ENCODE assay signal across 22 cellular contexts in genomic region chr12:15122349-15122748, GRCh38.
DNase-seq lines count a peak whose midpoint lies in the region; ATAC-seq and TF ChIP-seq lines count a peak whose summit lies in the region.
"Had no signal": no experiment of that assay in that cellular context is flagged by ENCODE, and none has a peak within 500 bp of the region (broad histone marks: within the 10 kb centered on the region; RNA-seq: fewer than 3 reads in every experiment).

No MANE protein-coding gene starts in this region.

- H3K9ac ChIP-seq in liver (ENCODE audit: low read depth in 1 of 2, low read length in 2 of 2), result no peak overlapping the region
- H3K9ac ChIP-seq: GM23248 had no signal

- H3K27ac Mint-ChIP-seq in osteocyte (ENCODE audit: unreplicated experiment), result peak overlapping the region; percentile 67
- no peak overlapping the region for H3K27ac Mint-ChIP-seq in glutamatergic neuron (ENCODE audit: unreplicated experiment)
- H3K27ac Mint-ChIP-seq in activated CD8-positive, alpha-beta memory T cell treated with anti-CD3 and anti-CD28 coated beads, Interleukin-2, amount 10 ng/mL, durations not matched to agents 7 days and 5 days, result no peak overlapping the region
- H3K27ac Mint-ChIP-seq: activated CD4-positive, alpha-beta memory T cell treated with anti-CD3 and anti-CD28 coated beads, Interleukin-2, amount 10 ng/mL, durations not matched to agents 7 days and 5 days; activated naive CD8-positive, alpha-beta T cell had no signal

- DNase-seq in right lobe of liver (no peak), fibroblast of mammary gland (ENCODE audit: low read depth) (peak; percentile 4), osteocyte (ENCODE audit: extremely low spot score, unreplicated experiment) (no peak), glutamatergic neuron (no peak), head of caudate nucleus (no peak)
- DNase-seq in activated CD8-positive, alpha-beta memory T cell treated with anti-CD3 and anti-CD28 coated beads, Interleukin-2, amount 10 ng/mL, durations not matched to agents 7 days and 5 days, result no peak
- DNase-seq: activated CD4-positive, alpha-beta memory T cell treated with anti-CD3 and anti-CD28 coated beads, Interleukin-2, amount 10 ng/mL, durations not matched to agents 7 days and 5 days; activated T-cell treated with anti-CD3 and anti-CD28 coated beads, Interleukin-2, amount 50 U/mL, for 48 hours; body of pancreas; C1 segment of cervical spinal cord; cortex of kidney; EL; GM23248; Kasumi-1; NCI-H524; SHP77; stimulated activated CD4-positive, alpha-beta T cell treated with anti-CD3 and anti-CD28 coated beads, Interleukin-2, amount 100 ng/mL, for 24 hours; stimulated activated naive CD4-positive, alpha-beta T cell treated with Interleukin-2 at 50 U/mL for 16 hours; trophoblast cell had no signal

- TF ChIP-seq CTCF in liver (IDR thresholded peaks at IDR 0.05; ENCODE audit: low read depth, low read length, missing input control) (no peak), right lobe of liver (IDR thresholded peaks at IDR 0.05) (no peak), fibroblast of mammary gland (conservative IDR thresholded peaks at IDR 0.05; ENCODE audit: control insufficient read depth, insufficient read depth, low read depth, low read length) (no peak), osteocyte (IDR thresholded peaks at IDR 0.05) (no peak), glutamatergic neuron (IDR thresholded peaks at IDR 0.05; ENCODE audit: partially characterized antibody, unreplicated experiment) (no peak)

- no peak for TF ChIP-seq POLR2A in right lobe of liver (IDR thresholded peaks at IDR 0.05)

- intact Hi-C loops in right lobe of liver (cut with DNase I) (no loop called here), head of caudate nucleus (cut with DNase I) (no loop called here)

- WGBS in liver, result 68% methylated on average over 4 of the region's 4 CpGs
- WGBS in right lobe of liver (ENCODE audit: insufficient coverage, low coverage, low lambda C conversion rate, missing lambda C conversion rate), result 45% methylated on average over 4 of the region's 4 CpGs

- ATAC-seq in right lobe of liver, result no peak
- ATAC-seq in GM19328 (IDR thresholded peaks at IDR 0.05; ENCODE audit: unreplicated experiment), result no peak
- no peak for ATAC-seq in activated CD8-positive, alpha-beta memory T cell treated with anti-CD3 and anti-CD28 coated beads, Interleukin-2, amount 10 ng/mL, durations not matched to agents 7 days and 5 days
- ATAC-seq: body of pancreas had no signal

- H3K4me1 ChIP-seq in liver (ENCODE audit: control insufficient read depth in 4 of 4, insufficient read depth in 4 of 4, low read length in 3 of 4) (no peaks in the 10 kb centered on the region), right lobe of liver (no peaks in the 10 kb centered on the region)
- H3K4me1 ChIP-seq: body of pancreas had no signal

- no peaks in the 10 kb centered on the region for H3K9me3 ChIP-seq in liver (ENCODE audit: control insufficient read depth in 4 of 4, low read length in 3 of 4)
- H3K9me3 ChIP-seq in right lobe of liver, result no peaks in the 10 kb centered on the region
- H3K9me3 ChIP-seq: body of pancreas had no signal

- H3K36me3 Mint-ChIP-seq in osteocyte (ENCODE audit: unreplicated experiment), result peaks cover 37% of the 10 kb centered on the region
- no peaks in the 10 kb centered on the region for H3K36me3 Mint-ChIP-seq in glutamatergic neuron (ENCODE audit: unreplicated experiment)
- no peaks in the 10 kb centered on the region for H3K36me3 Mint-ChIP-seq in activated CD8-positive, alpha-beta memory T cell treated with anti-CD3 and anti-CD28 coated beads, Interleukin-2, amount 10 ng/mL, durations not matched to agents 7 days and 5 days
- H3K36me3 Mint-ChIP-seq: activated naive CD8-positive, alpha-beta T cell had no signal

- no peak overlapping the region for H3K4me3 ChIP-seq in liver (ENCODE audit: low read depth in 1 of 3, low read length in 3 of 3)
- H3K4me3 ChIP-seq in right lobe of liver, result no peak overlapping the region
- H3K4me3 ChIP-seq in fibroblast of mammary gland (ENCODE audit: control insufficient read depth, low read depth, low read length), result no peak overlapping the region
- H3K4me3 ChIP-seq: body of pancreas, GM23248 had no signal

- H3K4me1 Mint-ChIP-seq in osteocyte (ENCODE audit: unreplicated experiment) (peaks cover 42% of the 10 kb centered on the region), glutamatergic neuron (ENCODE audit: low read depth, unreplicated experiment) (no peaks in the 10 kb centered on the region)
- H3K4me1 Mint-ChIP-seq in activated CD8-positive, alpha-beta memory T cell treated with anti-CD3 and anti-CD28 coated beads, Interleukin-2, amount 10 ng/mL, durations not matched to agents 7 days and 5 days, result no peaks in the 10 kb centered on the region
- H3K4me1 Mint-ChIP-seq: activated CD4-positive, alpha-beta memory T cell treated with anti-CD3 and anti-CD28 coated beads, Interleukin-2, amount 10 ng/mL, durations not matched to agents 7 days and 5 days had no signal

- no peaks in the 10 kb centered on the region for H3K27me3 ChIP-seq in liver (ENCODE audit: control insufficient read depth in 4 of 4, insufficient read depth in 4 of 4, low read length in 3 of 4)
- H3K27me3 ChIP-seq in right lobe of liver, result no peaks in the 10 kb centered on the region
- H3K27me3 ChIP-seq: body of pancreas had no signal

- no peak for TF ChIP-seq RAD21 in liver (IDR thresholded peaks at IDR 0.05)

- H3K27ac ChIP-seq in liver (ENCODE audit: low read depth in 1 of 2, low read length in 2 of 2), result no peak overlapping the region
- H3K27ac ChIP-seq in right lobe of liver, result no peak overlapping the region
- H3K27ac ChIP-seq: body of pancreas, GM23248 had no signal

- no peak overlapping the region for H3K4me3 Mint-ChIP-seq in osteocyte (ENCODE audit: unreplicated experiment)
- no peak overlapping the region for H3K4me3 Mint-ChIP-seq in glutamatergic neuron (ENCODE audit: unreplicated experiment)
- H3K4me3 Mint-ChIP-seq in activated CD8-positive, alpha-beta memory T cell treated with anti-CD3 and anti-CD28 coated beads, Interleukin-2, amount 10 ng/mL, durations not matched to agents 7 days and 5 days, result no peak overlapping the region
- H3K4me3 Mint-ChIP-seq: activated CD4-positive, alpha-beta memory T cell treated with anti-CD3 and anti-CD28 coated beads, Interleukin-2, amount 10 ng/mL, durations not matched to agents 7 days and 5 days; activated naive CD8-positive, alpha-beta T cell had no signal

- CTCF ChIA-PET in activated CD8-positive, alpha-beta memory T cell treated with anti-CD3 and anti-CD28 coated beads, Interleukin-2, amount 10 ng/mL, durations not matched to agents 7 days and 5 days (lab: Charles Lee), result no interaction called here

- H3K9me3 Mint-ChIP-seq in osteocyte (ENCODE audit: unreplicated experiment) (no peaks in the 10 kb centered on the region), glutamatergic neuron (ENCODE audit: unreplicated experiment) (no peaks in the 10 kb centered on the region)
- no peaks in the 10 kb centered on the region for H3K9me3 Mint-ChIP-seq in activated CD8-positive, alpha-beta memory T cell treated with anti-CD3 and anti-CD28 coated beads, Interleukin-2, amount 10 ng/mL, durations not matched to agents 7 days and 5 days (ENCODE audit: low read depth)
- H3K9me3 Mint-ChIP-seq: activated CD4-positive, alpha-beta memory T cell treated with anti-CD3 and anti-CD28 coated beads, Interleukin-2, amount 10 ng/mL, durations not matched to agents 7 days and 5 days had no signal

- H3K27me3 Mint-ChIP-seq in osteocyte (ENCODE audit: unreplicated experiment) (no peaks in the 10 kb centered on the region), glutamatergic neuron (ENCODE audit: unreplicated experiment) (no peaks in the 10 kb centered on the region)
- peaks cover 6% of the 10 kb centered on the region for H3K27me3 Mint-ChIP-seq in activated CD8-positive, alpha-beta memory T cell treated with anti-CD3 and anti-CD28 coated beads, Interleukin-2, amount 10 ng/mL, durations not matched to agents 7 days and 5 days

- H3K36me3 ChIP-seq in liver (ENCODE audit: control insufficient read depth in 4 of 4, insufficient read depth in 3 of 4, low read depth in 1 of 4, low read length in 3 of 4) (no peaks in the 10 kb centered on the region), right lobe of liver (no peaks in the 10 kb centered on the region)

TF ChIP-seq in liver, 16 proteins besides CTCF, POLR2A, EP300 and RAD21 (continues in another document):
- TF ChIP-seq FOXA1 (IDR thresholded peaks at IDR 0.05), result no peak
- no peak for TF ChIP-seq FOXA2 (IDR thresholded peaks at IDR 0.05)
- TF ChIP-seq JUND (IDR thresholded peaks at IDR 0.05), result no peak
- no peak for TF ChIP-seq SP1 (IDR thresholded peaks at IDR 0.05)
- TF ChIP-seq, protein P1, sequence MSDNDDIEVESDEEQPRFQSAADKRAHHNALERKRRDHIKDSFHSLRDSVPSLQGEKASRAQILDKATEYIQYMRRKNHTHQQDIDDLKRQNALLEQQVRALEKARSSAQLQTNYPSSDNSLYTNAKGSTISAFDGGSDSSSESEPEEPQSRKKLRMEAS (IDR thresholded peaks at IDR 0.05), result no peak
- no peak for TF ChIP-seq EGR1 (IDR thresholded peaks at IDR 0.05; ENCODE audit: low read depth in 2 of 2)
- TF ChIP-seq GABPA (IDR thresholded peaks at IDR 0.05 in 1 of 2, conservative IDR thresholded peaks at IDR 0.05 in 1 of 2), result no peak
- no peak for TF ChIP-seq REST (IDR thresholded peaks at IDR 0.05)
- no peak for TF ChIP-seq HNF4A (conservative IDR thresholded peaks at IDR 0.05)
